Comparison of ENCODE assay signal across 1 cellular context in genomic region chr16:80992676-80993292, GRCh38.
TF ChIP-seq lines count a peak whose summit lies in the region.

No MANE protein-coding gene starts in this region.

TF ChIP-seq in IMR-90, 13 proteins besides CTCF, POLR2A, EP300 and RAD21:
- TF ChIP-seq SMC3 (IDR thresholded peaks at IDR 0.05; ENCODE audit: low read depth, low read length) (no peak), RFX5 (IDR thresholded peaks at IDR 0.05; ENCODE audit: low read depth, low read length) (no peak)
TF ChIP-seq in IMR-90: peak in this region for 0.
